20 cellular contexts compared by ENCODE assay signal in the genomic region with DNA sequence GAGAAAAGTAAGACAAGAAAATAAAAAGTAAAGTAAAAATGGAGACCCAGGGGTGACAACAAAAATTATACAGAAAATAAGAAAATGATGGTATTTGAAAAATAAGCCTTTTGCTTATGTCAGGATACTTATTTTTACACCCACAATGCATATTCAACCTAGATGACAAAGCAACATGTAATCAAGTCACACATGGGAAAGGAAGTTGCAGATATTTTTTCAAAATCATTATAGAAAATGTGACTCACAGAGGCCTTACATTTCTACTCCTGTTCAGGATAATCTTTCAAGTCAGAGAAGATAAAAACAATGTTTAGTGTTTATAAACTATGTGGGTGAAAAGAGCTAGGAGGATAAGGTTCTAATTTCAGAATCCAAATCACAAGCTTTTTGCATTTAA.
A peak's percentile ranks its signal among the peaks of the same experiment; 100 is the strongest.
DNase-seq lines count a peak whose midpoint lies in the region; ATAC-seq and TF ChIP-seq lines count a peak whose summit lies in the region.
"Had no signal": no experiment of that assay in that cellular context is flagged by ENCODE, and none has a peak within 500 bp of the region (broad histone marks: within the 10 kb centered on the region; RNA-seq: fewer than 3 reads in every experiment).

No MANE protein-coding gene starts in this region.

- H3K9ac ChIP-seq in adipocyte (ENCODE audit: low read length), result no peak overlapping the region

- TF ChIP-seq CTCF in fibroblast of the aortic adventitia (IDR thresholded peaks at IDR 0.05; ENCODE audit: insufficient read depth, low read length) (no peak), gastrocnemius medialis (IDR thresholded peaks at IDR 0.05 in 4 of 5, conservative IDR thresholded peaks at IDR 0.05 in 1 of 5) (no peak)

- H3K9me3 Mint-ChIP-seq in immature natural killer cell, result peaks cover 0 to 2% (median 0%) of the 10 kb centered on the region in 6 donors

- ATAC-seq in gastrocnemius medialis, result no peak
- ATAC-seq: activated CD4-positive, alpha-beta T cell treated with anti-CD3 and anti-CD28 coated beads for 36 hours; gastroesophageal sphincter; right lobe of liver had no signal

- no peak overlapping the region for H3K27ac Mint-ChIP-seq in immature natural killer cell
- H3K27ac Mint-ChIP-seq: activated CD4-positive, alpha-beta T cell treated with anti-CD3 and anti-CD28 coated beads for 36 hours; CD4-positive, CD25-positive, alpha-beta regulatory T cell had no signal

- H3K36me3 ChIP-seq in ACC112 (ENCODE audit: insufficient read depth, low read length) (no peaks in the 10 kb centered on the region), adipocyte (ENCODE audit: control insufficient read depth, insufficient read depth, low read length, severe bottlenecking) (no peaks in the 10 kb centered on the region), gastrocnemius medialis (no peaks in the 10 kb centered on the region)
- H3K36me3 ChIP-seq: gastroesophageal sphincter, right lobe of liver, stomach, upper lobe of left lung had no signal

- H3K9me3 ChIP-seq in adipocyte (ENCODE audit: control insufficient read depth, low read length) (no peaks in the 10 kb centered on the region), gastrocnemius medialis (no peaks in the 10 kb centered on the region)
- H3K9me3 ChIP-seq: gastroesophageal sphincter, right lobe of liver, stomach, upper lobe of left lung had no signal

- H2AFZ ChIP-seq in ACC112 (ENCODE audit: low read length, unreplicated experiment), result peak overlapping the region; percentile 64

- H3K36me3 Mint-ChIP-seq in immature natural killer cell, result no peaks in the 10 kb centered on the region
- H3K36me3 Mint-ChIP-seq: CD4-positive, CD25-positive, alpha-beta regulatory T cell had no signal

- H3K4me1 ChIP-seq in ACC112 (ENCODE audit: control insufficient read depth, insufficient read depth, low read length, unreplicated experiment), result peaks cover 34% of the 10 kb centered on the region
- peaks cover 23% of the 10 kb centered on the region for H3K4me1 ChIP-seq in adipocyte (ENCODE audit: control insufficient read depth, insufficient read depth, low read length)
- no peaks in the 10 kb centered on the region for H3K4me1 ChIP-seq in gastrocnemius medialis
- H3K4me1 ChIP-seq: gastroesophageal sphincter, right lobe of liver, stomach, upper lobe of left lung had no signal

- H3K27me3 ChIP-seq in ACC112 (ENCODE audit: insufficient read depth, low read length) (no peaks in the 10 kb centered on the region), adipocyte (replicated peaks; ENCODE audit: control insufficient read depth, insufficient read depth, low read length) (no peaks in the 10 kb centered on the region), gastrocnemius medialis (no peaks in the 10 kb centered on the region)
- H3K27me3 ChIP-seq: gastroesophageal sphincter, right lobe of liver, stomach, upper lobe of left lung had no signal

- H3K4me3 Mint-ChIP-seq in immature natural killer cell, result no peak overlapping the region
- H3K4me3 Mint-ChIP-seq: activated CD4-positive, alpha-beta T cell treated with anti-CD3 and anti-CD28 coated beads for 36 hours; CD4-positive, CD25-positive, alpha-beta regulatory T cell had no signal

- in situ Hi-C loops in gastrocnemius medialis (cut with MboI; ENCODE audit: low sequenced_read_pairs in 4 of 4), result no loop called here

- H3K79me2 ChIP-seq in ACC112 (ENCODE audit: control insufficient read depth, insufficient read depth, low read length, unreplicated experiment), result no peaks in the 10 kb centered on the region

- intact Hi-C loops in gastrocnemius medialis (cut with DNase I; ENCODE audit: low total_unique reads), result no loop called here

- H3K4me3 ChIP-seq in ACC112 (ENCODE audit: low read depth, low read length), result no peak overlapping the region
- H3K4me3 ChIP-seq in adipocyte (ENCODE audit: low read length), result no peak overlapping the region
- no peak overlapping the region for H3K4me3 ChIP-seq in fibroblast of the aortic adventitia (ENCODE audit: low read depth, low read length)
- H3K4me3 ChIP-seq in gastrocnemius medialis, result no peak overlapping the region
- H3K4me3 ChIP-seq: gastroesophageal sphincter, right lobe of liver, stomach, upper lobe of left lung had no signal

- no peaks in the 10 kb centered on the region for H3K27me3 Mint-ChIP-seq in immature natural killer cell (ENCODE audit: low read depth in 3 of 3)
- H3K27me3 Mint-ChIP-seq: activated CD4-positive, alpha-beta T cell treated with anti-CD3 and anti-CD28 coated beads for 36 hours; CD4-positive, CD25-positive, alpha-beta regulatory T cell had no signal

- TF ChIP-seq POLR2A in gastrocnemius medialis (IDR thresholded peaks at IDR 0.05), result no peak

- DNase-seq in LHCN-M2 (ENCODE audit: low read depth) (peak; percentile 40), adipocyte (ENCODE audit: low read depth) (peak; percentile 19), fibroblast of the aortic adventitia (ENCODE audit: low read depth) (peak; percentile 30), DMS79 treated with DMSO at 0.1 percent for 48 hours (lab: John Stamatoyannopoulos, UW) (no peak), NCI-H1092 (lab: John Stamatoyannopoulos, UW) (no peak), immature natural killer cell (no peak), gastrocnemius medialis (no peak)
- DNase-seq: ACHN; activated CD4-positive, alpha-beta T cell treated with anti-CD3 and anti-CD28 coated beads for 36 hours; activated effector memory CD4-positive, alpha-beta T cell treated with Interleukin-2 at 50 U/mL for 16 hours; amniotic stem cell; CD4-positive, CD25-positive, alpha-beta regulatory T cell; NCI-H524 treated with DMSO at 0.1 percent for 48 hours; right lobe of liver; stimulated activated CD4-positive, alpha-beta T cell treated with anti-CD3 and anti-CD28 coated beads, Interleukin-2, amount 100 ng/mL, for 24 hours; stomach; T-helper 9 cell; upper lobe of left lung had no signal

- H3K27ac ChIP-seq in ACC112 (ENCODE audit: low read depth, low read length), result peak overlapping the region; percentile 69
- H3K27ac ChIP-seq in gastrocnemius medialis, result no peak overlapping the region
- H3K27ac ChIP-seq: gastroesophageal sphincter, right lobe of liver, stomach, upper lobe of left lung had no signal

- no peaks in the 10 kb centered on the region for H3K4me1 Mint-ChIP-seq in immature natural killer cell
- H3K4me1 Mint-ChIP-seq: activated CD4-positive, alpha-beta T cell treated with anti-CD3 and anti-CD28 coated beads for 36 hours; CD4-positive, CD25-positive, alpha-beta regulatory T cell had no signal

Comparison
In these comparisons a context has a peak if more than half of its experiments do, and no peak if none do; other contexts are left out.
1. DNase-seq: peak in LHCN-M2 (single experiment), adipocyte (single experiment) and fibroblast of the aortic adventitia (single experiment); none in DMS79 treated with DMSO at 0.1 percent for 48 hours (single experiment), NCI-H1092 (single experiment), immature natural killer cell (0 of 3) and gastrocnemius medialis (0 of 2).